15 cellular contexts compared by ENCODE assay signal in genomic region chr9:126532019-126532462, GRCh38.
A peak's percentile ranks its signal among the peaks of the same experiment; 100 is the strongest.
DNase-seq lines count a peak whose midpoint lies in the region; ATAC-seq and TF ChIP-seq lines count a peak whose summit lies in the region.
"Had no signal": no experiment of that assay in that cellular context is flagged by ENCODE, and none has a peak within 500 bp of the region (broad histone marks: within the 10 kb centered on the region; RNA-seq: fewer than 3 reads in every experiment).

No MANE protein-coding gene starts in this region.

- H3K36me3 Mint-ChIP-seq in neural crest cell (ENCODE audit: low read depth), result no peaks in the 10 kb centered on the region
- H3K36me3 Mint-ChIP-seq: activated naive CD4-positive, alpha-beta T cell treated with anti-CD3 and anti-CD28 coated beads, Interleukin-2, amount 50 U/mL, for 24 hours had no signal

- no peak for ATAC-seq in HG03460 (IDR thresholded peaks at IDR 0.05; ENCODE audit: unreplicated experiment)

- H3K4me3 ChIP-seq in BE2C (ENCODE audit: low read depth, low read length) (no peak overlapping the region), SJCRH30 (peak overlapping the region; percentile 47), fibroblast of villous mesenchyme (ENCODE audit: low read depth, low read length) (no peak overlapping the region), suprapubic skin (no peak overlapping the region)
- H3K4me3 ChIP-seq: cardiac muscle cell, lung, thoracic aorta had no signal

- H3K27me3 ChIP-seq in BE2C (no peaks in the 10 kb centered on the region), SJCRH30 (no peaks in the 10 kb centered on the region), suprapubic skin (peaks cover 16% of the 10 kb centered on the region)

- peak overlapping the region; percentile 7 for H3K4me3 Mint-ChIP-seq in neural crest cell
- H3K4me3 Mint-ChIP-seq: activated naive CD4-positive, alpha-beta T cell treated with anti-CD3 and anti-CD28 coated beads, Interleukin-2, amount 50 U/mL, for 24 hours had no signal

- H3K9me3 Mint-ChIP-seq in neural crest cell, result no peaks in the 10 kb centered on the region
- H3K9me3 Mint-ChIP-seq: activated naive CD4-positive, alpha-beta T cell treated with anti-CD3 and anti-CD28 coated beads, Interleukin-2, amount 50 U/mL, for 24 hours had no signal

- DNase-seq in BE2C (peak; percentile 75), SJCRH30 (peak; percentile 88 to 91), fibroblast of villous mesenchyme (ENCODE audit: low read depth) (peak; percentile 65), neural crest cell (ENCODE audit: low read depth, low spot score) (no peak), medulla oblongata (ENCODE audit: extremely low spot score) (no peak), suprapubic skin (ENCODE audit: low spot score in 2 of 2) (no peak), COLO829 (ENCODE audit: low spot score) (no peak)
- DNase-seq: AML-193, NCI-H2171 treated with DMSO at 0.1 percent for 48 hours, WERI-Rb-1 had no signal

- H3K27ac Mint-ChIP-seq in neural crest cell (ENCODE audit: unreplicated experiment), result no peak overlapping the region
- H3K27ac Mint-ChIP-seq: activated naive CD4-positive, alpha-beta T cell treated with anti-CD3 and anti-CD28 coated beads, Interleukin-2, amount 50 U/mL, for 24 hours had no signal

- peaks cover 68% of the 10 kb centered on the region for H3K4me1 ChIP-seq in BE2C
- H3K4me1 ChIP-seq in SJCRH30, result peaks cover 56% of the 10 kb centered on the region
- H3K4me1 ChIP-seq in suprapubic skin, result peaks cover 4% of the 10 kb centered on the region

- TF ChIP-seq CTCF in BE2C (IDR thresholded peaks at IDR 0.05; ENCODE audit: low read depth, low read length) (no peak), fibroblast of villous mesenchyme (IDR thresholded peaks at IDR 0.05; ENCODE audit: insufficient read depth, low read depth, low read length) (no peak), neural crest cell (conservative IDR thresholded peaks at IDR 0.05) (no peak), suprapubic skin (IDR thresholded peaks at IDR 0.05) (no peak)

- H3K36me3 ChIP-seq in BE2C, result no peaks in the 10 kb centered on the region
- H3K36me3 ChIP-seq in SJCRH30, result no peaks in the 10 kb centered on the region
- H3K36me3 ChIP-seq in suprapubic skin, result no peaks in the 10 kb centered on the region
- H3K36me3 ChIP-seq: cardiac muscle cell, thoracic aorta, WERI-Rb-1 had no signal

- H3K27me3 Mint-ChIP-seq in neural crest cell (ENCODE audit: low read depth), result peaks cover 21% of the 10 kb centered on the region

- peak overlapping the region; percentile 85 for H3K27ac ChIP-seq in SJCRH30
- H3K27ac ChIP-seq in suprapubic skin, result no peak overlapping the region
- H3K27ac ChIP-seq: cardiac muscle cell, thoracic aorta, WERI-Rb-1 had no signal

- H3K9me3 ChIP-seq in BE2C (no peaks in the 10 kb centered on the region), SJCRH30 (replicated peaks) (no peaks in the 10 kb centered on the region), suprapubic skin (no peaks in the 10 kb centered on the region)
- H3K9me3 ChIP-seq: thoracic aorta had no signal

- WGBS in suprapubic skin, result 47% methylated on average over 8 of the region's 9 CpGs

- H3K4me1 Mint-ChIP-seq in neural crest cell, result peaks cover 47% of the 10 kb centered on the region
- H3K4me1 Mint-ChIP-seq: activated naive CD4-positive, alpha-beta T cell treated with anti-CD3 and anti-CD28 coated beads, Interleukin-2, amount 50 U/mL, for 24 hours had no signal

- TF ChIP-seq POLR2A in suprapubic skin (IDR thresholded peaks at IDR 0.05), result no peak

- no peak for TF ChIP-seq EP300 in suprapubic skin (IDR thresholded peaks at IDR 0.05)

Comparison
In these comparisons a context has a peak if more than half of its experiments do, and no peak if none do; other contexts are left out.
1. DNase-seq: peak in BE2C (single experiment), SJCRH30 (2 of 2) and fibroblast of villous mesenchyme (single experiment); none in neural crest cell (single experiment), medulla oblongata (single experiment), suprapubic skin (0 of 2) and COLO829 (single experiment).